ENCODE assay signal across 8 cellular contexts in the genomic region with DNA sequence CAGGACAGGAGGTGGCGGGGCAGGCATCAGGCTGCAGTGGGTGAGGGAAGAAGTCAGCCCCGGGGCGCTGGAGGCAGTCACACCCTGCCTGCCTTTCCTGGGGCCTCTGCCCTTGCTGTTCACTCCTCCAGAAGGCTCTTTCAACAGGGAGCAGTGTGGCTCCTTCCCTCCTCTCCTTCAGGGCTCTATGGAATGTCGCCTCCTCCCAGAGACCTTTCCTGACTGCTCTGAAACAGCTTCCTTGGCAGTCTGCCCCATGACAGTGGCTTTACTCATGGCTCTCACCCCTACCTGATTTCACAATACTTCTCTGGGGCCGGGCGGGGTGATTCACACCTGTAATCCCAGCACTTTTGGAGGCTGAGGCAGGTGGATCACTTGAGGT. TPM values are rescaled to one million over a fixed set of nuclear protein-coding genes. Genes with fewer than 3 reads are reported as not detected.
A peak's percentile ranks its signal among the peaks of the same experiment; 100 is the strongest.
DNase-seq lines count a peak whose midpoint lies in the region; ATAC-seq and TF ChIP-seq lines count a peak whose summit lies in the region.

No MANE protein-coding gene starts in this region.

- H3K36me3 ChIP-seq in KOPT-K1 (ENCODE audit: insufficient read depth, low read length) (peaks cover 32% of the 10 kb centered on the region), upper lobe of right lung (no peaks in the 10 kb centered on the region)

- H3K4me3 Mint-ChIP-seq in immature natural killer cell (peak overlapping the region; percentile 83 to 95 (median 92)), chondrocyte (ENCODE audit: unreplicated experiment) (no peak overlapping the region)

- ATAC-seq in upper lobe of right lung = peak; percentile 77

- H3K9me3 Mint-ChIP-seq in immature natural killer cell (no peaks in the 10 kb centered on the region), chondrocyte (ENCODE audit: low read depth) (no peaks in the 10 kb centered on the region)

- peaks cover 14 to 38% (median 34%) of the 10 kb centered on the region in 3 donors for H3K27me3 Mint-ChIP-seq in immature natural killer cell (ENCODE audit: low read depth in 3 of 3)
- no peaks in the 10 kb centered on the region for H3K27me3 Mint-ChIP-seq in chondrocyte (ENCODE audit: low read depth)

- DNase-seq in A172 (ENCODE audit: low spot score) (peak; percentile 97), activated gamma-delta T cell treated with Interleukin-2 at 50 U/mL for 16 hours (peak; percentile 54), immature natural killer cell (peak; percentile 61 to 68 (median 64)), upper lobe of right lung (peak; percentile 84), KBM-7 (no peak), chondrocyte (ENCODE audit: low spot score) (no peak), HEK293T (ENCODE audit: extremely low spot score) (no peak)

- H3K27me3 ChIP-seq in upper lobe of right lung = no peaks in the 10 kb centered on the region

- H3K4me1 ChIP-seq in upper lobe of right lung = peaks cover 51% of the 10 kb centered on the region

- peak overlapping the region; percentile 57 for H3K27ac ChIP-seq in KOPT-K1 (ENCODE audit: low read depth, low read length, poor library complexity, severe bottlenecking)
- peak overlapping the region; percentile 42 for H3K27ac ChIP-seq in upper lobe of right lung

- H3K9me3 ChIP-seq in KOPT-K1 (ENCODE audit: insufficient read depth, low read length, poor library complexity, severe bottlenecking) (no peaks in the 10 kb centered on the region), upper lobe of right lung (no peaks in the 10 kb centered on the region)

- no peak for TF ChIP-seq CTCF in upper lobe of right lung (IDR thresholded peaks at IDR 0.05)
- no peak for TF ChIP-seq CTCF in chondrocyte (IDR thresholded peaks at IDR 0.05)

- POLR2A ChIA-PET in HEK293T (lab: Yijun Ruan, JAX) = no interaction called here

- CTCF ChIA-PET in HEK293T (lab: Yijun Ruan, JAX) = interaction anchor here (0.7 to 10.0 kb wide), 2 partner anchors 9 to 125 kb away, joined by 3 to 87 read pairs; a partner anchor contains a TSS

- H3K36me3 Mint-ChIP-seq in immature natural killer cell (peaks cover 9 to 16% (median 12%) of the 10 kb centered on the region in 3 donors), chondrocyte (ENCODE audit: low read depth) (no peaks in the 10 kb centered on the region)

- H3K4me3 ChIP-seq in upper lobe of right lung = no peak overlapping the region

- H3K4me1 Mint-ChIP-seq in immature natural killer cell (peaks cover 92 to 95% of the 10 kb centered on the region in 2 donors), chondrocyte (ENCODE audit: low read depth) (peaks cover 38% of the 10 kb centered on the region)

- intact Hi-C loops in upper lobe of right lung (cut with DNase I) = no loop called here

- in situ Hi-C loops in KBM-7 (cut with MboI; ENCODE audit: low pct_unique_long_range_greater_than_20kb, low sequenced_read_pairs) = no loop called here

- peak overlapping the region; percentile 99 to 100 (median 100) for H3K27ac Mint-ChIP-seq in immature natural killer cell
- no peak overlapping the region for H3K27ac Mint-ChIP-seq in chondrocyte (ENCODE audit: unreplicated experiment)

TF ChIP-seq in HEK293T, 16 proteins besides CTCF, POLR2A, EP300 and RAD21:
- no peak for TF ChIP-seq TARDBP (IDR thresholded peaks at IDR 0.05)
- no peak for TF ChIP-seq HDGF (IDR thresholded peaks at IDR 0.05; ENCODE audit: borderline replicate concordance)
- no peak for TF ChIP-seq CTBP1 (IDR thresholded peaks at IDR 0.05; ENCODE audit: borderline replicate concordance)
- TF ChIP-seq FOXK2 (IDR thresholded peaks at IDR 0.05) = no peak
- no peak for TF ChIP-seq NFRKB (IDR thresholded peaks at IDR 0.05)
- no peak for TF ChIP-seq L3MBTL2 (conservative IDR thresholded peaks at IDR 0.05)
- TF ChIP-seq LEF1 (IDR thresholded peaks at IDR 0.05; ENCODE audit: borderline replicate concordance) = no peak
- no peak for TF ChIP-seq ARNT (IDR thresholded peaks at IDR 0.05)
- TF ChIP-seq SUZ12 (IDR thresholded peaks at IDR 0.05) = no peak
- TF ChIP-seq, protein P1, sequence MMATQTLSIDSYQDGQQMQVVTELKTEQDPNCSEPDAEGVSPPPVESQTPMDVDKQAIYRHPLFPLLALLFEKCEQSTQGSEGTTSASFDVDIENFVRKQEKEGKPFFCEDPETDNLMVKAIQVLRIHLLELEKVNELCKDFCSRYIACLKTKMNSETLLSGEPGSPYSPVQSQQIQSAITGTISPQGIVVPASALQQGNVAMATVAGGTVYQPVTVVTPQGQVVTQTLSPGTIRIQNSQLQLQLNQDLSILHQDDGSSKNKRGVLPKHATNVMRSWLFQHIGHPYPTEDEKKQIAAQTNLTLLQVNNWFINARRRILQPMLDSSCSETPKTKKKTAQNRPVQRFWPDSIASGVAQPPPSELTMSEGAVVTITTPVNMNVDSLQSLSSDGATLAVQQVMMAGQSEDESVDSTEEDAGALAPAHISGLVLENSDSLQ (IDR thresholded peaks at IDR 0.05) = no peak
- TF ChIP-seq SP1 (IDR thresholded peaks at IDR 0.05) = no peak
- no peak for TF ChIP-seq FOXA1 (IDR thresholded peaks at IDR 0.05)
- TF ChIP-seq FOXM1 (IDR thresholded peaks at IDR 0.05; ENCODE audit: borderline replicate concordance) = no peak
- TF ChIP-seq ZNF384 (IDR thresholded peaks at IDR 0.05) = no peak
- TF ChIP-seq ELF4 (IDR thresholded peaks at IDR 0.05) = no peak
- no peak for TF ChIP-seq BHLHE40 (IDR thresholded peaks at IDR 0.05; ENCODE audit: borderline replicate concordance)

RNA-seq across cellular contexts. Expression of a gene that starts 7.1 kb away (rescaled TPM):
- 1.8 and 2.7 TPM in 2 replicates for total RNA-seq in A172 (2014; rRNA removed; shearing (Covaris generic))
- 100 to 1,000 TPM in 2 of 3 donors, 10 to 100 TPM in 1; 97.6 to 183 (median 128) TPM for polyA plus RNA-seq in immature natural killer cell
- total RNA-seq in upper lobe of right lung (41.0 TPM), chondrocyte (9.6 to 14.1 TPM (median 10.8 TPM) in 3 replicates)

RNA-seq across cellular contexts. Expression of a gene that starts 17.4 kb away (rescaled TPM):
- total RNA-seq in A172 (2014; rRNA removed; shearing (Covaris generic)) = 1.9 and 2.4 TPM in 2 replicates
- polyA plus RNA-seq in immature natural killer cell = 1 to 10 TPM in 1 of 3 donors, under 1 TPM in 1, not detected in 1; 0.56 to 2.3 TPM
- 18.4 TPM for total RNA-seq in upper lobe of right lung
- 18.8 to 19.7 TPM (median 19.4 TPM) in 3 replicates for total RNA-seq in chondrocyte

Comparison
In these comparisons a context has a peak if more than half of its experiments do, and no peak if none do; other contexts are left out.
1. DNase-seq: peak in A172 (single experiment), activated gamma-delta T cell treated with Interleukin-2 at 50 U/mL for 16 hours (single experiment), immature natural killer cell (3 of 3) and upper lobe of right lung (single experiment); none in KBM-7 (single experiment), chondrocyte (single experiment) and HEK293T (single experiment).